ENCODE assay signal across 1 cellular context in the genomic region with DNA sequence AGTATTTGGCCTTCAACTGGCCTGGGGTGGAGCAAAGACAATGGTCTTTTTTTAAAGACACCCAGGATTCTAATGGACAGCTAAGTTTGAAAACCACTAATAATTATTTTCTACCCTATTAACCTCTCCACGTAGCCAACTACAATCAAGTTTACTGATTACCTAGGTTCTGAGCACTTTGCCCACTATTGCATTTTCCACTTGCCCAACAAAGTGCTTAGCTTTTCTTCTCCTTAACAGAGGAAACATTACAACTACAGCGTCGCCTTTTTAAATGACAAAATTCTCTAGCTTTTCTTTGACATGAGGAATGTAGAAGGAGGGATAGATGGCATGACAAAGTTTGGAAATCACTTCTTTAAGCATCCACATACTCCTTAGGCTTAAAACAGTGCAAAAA.
TF ChIP-seq lines count a peak whose summit lies in the region.

No MANE protein-coding gene starts in this region.

TF ChIP-seq in H1, 55 proteins besides CTCF, POLR2A, EP300 and RAD21:
- TF ChIP-seq SP2 (IDR thresholded peaks at IDR 0.05; ENCODE audit: low read length), result no peak
- no peak for TF ChIP-seq KDM5A (IDR thresholded peaks at IDR 0.05; ENCODE audit: low read length)
- no peak for TF ChIP-seq KDM4A (IDR thresholded peaks at IDR 0.05; ENCODE audit: low read depth, low read length, severe bottlenecking)
- no peak for TF ChIP-seq BCL11A (IDR thresholded peaks at IDR 0.05; ENCODE audit: low read depth in 2 of 2, low read length in 2 of 2)
- no peak for TF ChIP-seq CBX5 (IDR thresholded peaks at IDR 0.05; ENCODE audit: low read depth, low read length)
- no peak for TF ChIP-seq TBP (IDR thresholded peaks at IDR 0.05; ENCODE audit: low read depth, low read length)
- no peak for TF ChIP-seq FOSL1 (IDR thresholded peaks at IDR 0.05; ENCODE audit: insufficient read depth, low read depth, low read length)
- TF ChIP-seq NRF1 (IDR thresholded peaks at IDR 0.05; ENCODE audit: low read depth, low read length), result no peak
- no peak for TF ChIP-seq GABPA (IDR thresholded peaks at IDR 0.05; ENCODE audit: borderline replicate concordance, insufficient read depth, low read length)
- no peak for TF ChIP-seq CBX8 (IDR thresholded peaks at IDR 0.05; ENCODE audit: borderline replicate concordance, low read depth, low read length)
